15 cellular contexts compared by ENCODE assay signal in the genomic region with DNA sequence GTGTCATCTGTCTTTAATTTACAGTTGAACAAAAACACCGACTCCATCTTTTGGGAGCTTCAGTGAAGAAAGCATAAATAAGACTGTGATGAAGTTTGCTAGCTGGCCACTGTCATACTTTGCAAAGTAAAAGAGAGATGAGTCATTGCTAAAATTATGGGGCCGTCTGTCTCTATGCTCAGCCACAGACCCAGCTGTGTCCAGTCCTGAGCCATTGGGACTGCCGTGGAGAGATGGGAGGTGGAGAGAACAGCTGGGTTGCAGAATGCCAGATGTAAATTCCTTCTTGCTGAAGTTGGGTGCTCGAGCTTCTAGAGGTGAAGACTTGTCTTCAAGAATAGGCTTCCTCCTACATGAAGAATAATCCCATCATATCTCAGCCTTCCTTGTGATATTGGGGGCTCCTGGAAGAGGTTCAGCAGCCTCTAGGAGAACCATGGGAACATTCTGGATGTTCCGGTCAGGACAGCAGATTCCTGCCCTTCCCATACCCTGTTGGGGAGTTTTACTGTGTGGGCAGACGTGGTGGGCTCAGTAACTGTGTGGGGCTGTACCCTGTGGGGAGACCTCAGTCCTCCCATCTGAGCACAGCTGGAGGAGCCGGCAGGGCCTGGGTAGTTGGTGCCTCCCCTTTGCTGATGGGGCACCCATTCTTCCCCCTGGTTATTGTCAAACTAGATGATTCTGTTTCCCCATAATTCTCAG.
DNase-seq lines count a peak whose midpoint lies in the region; ATAC-seq, FAIRE-seq and TF ChIP-seq lines count a peak whose summit lies in the region.
"Had no signal": no experiment of that assay in that cellular context is flagged by ENCODE, and none has a peak within 500 bp of the region (broad histone marks: within the 10 kb centered on the region; RNA-seq: fewer than 3 reads in every experiment).

No MANE protein-coding gene starts in this region.

- peak overlapping the region; percentile 13 for H3K4me3 Mint-ChIP-seq in natural killer cell treated with Interleukin-12 subunit alpha and Interleukin-12 subunit beta and Interleukin-15 and Interleukin-18, amount 100 ng/mL, for 72 hours
- H3K4me3 Mint-ChIP-seq in natural killer cell: no peak overlapping the region
- no peak overlapping the region for H3K4me3 Mint-ChIP-seq in T-helper 1 cell treated with Interleukin-12 subunit alpha and Interleukin-12 subunit beta and Interleukin-4 antibody, amounts not matched to agents 30 μg/mL and 1 μg/mL, for 36 hours

- no peak for ATAC-seq in natural killer cell treated with Interleukin-12 subunit alpha and Interleukin-12 subunit beta and Interleukin-15 and Interleukin-18, amount 100 ng/mL, for 72 hours
- ATAC-seq in natural killer cell (no peak), GM19395 (IDR thresholded peaks at IDR 0.05; ENCODE audit: unreplicated experiment) (no peak), GM21717 (IDR thresholded peaks at IDR 0.05; ENCODE audit: unreplicated experiment) (no peak)

- no peaks in the 10 kb centered on the region for H3K36me3 Mint-ChIP-seq in natural killer cell treated with Interleukin-12 subunit alpha and Interleukin-12 subunit beta and Interleukin-15 and Interleukin-18, amount 100 ng/mL, for 72 hours
- no peaks in the 10 kb centered on the region for H3K36me3 Mint-ChIP-seq in natural killer cell
- no peaks in the 10 kb centered on the region for H3K36me3 Mint-ChIP-seq in T-helper 1 cell treated with Interleukin-12 subunit alpha and Interleukin-12 subunit beta and Interleukin-4 antibody, amounts not matched to agents 30 μg/mL and 1 μg/mL, for 36 hours (ENCODE audit: low read depth)

- no peaks in the 10 kb centered on the region for H3K36me3 ChIP-seq in left ventricle myocardium inferior
- H3K36me3 ChIP-seq: pancreas had no signal

- H3K4me1 Mint-ChIP-seq in natural killer cell treated with Interleukin-12 subunit alpha and Interleukin-12 subunit beta and Interleukin-15 and Interleukin-18, amount 100 ng/mL, for 72 hours (ENCODE audit: low read depth in 2 of 2): peaks cover 0 to 5% of the 10 kb centered on the region in 2 donors
- no peaks in the 10 kb centered on the region for H3K4me1 Mint-ChIP-seq in natural killer cell
- H3K4me1 Mint-ChIP-seq in T-helper 1 cell treated with Interleukin-12 subunit alpha and Interleukin-12 subunit beta and Interleukin-4 antibody, amounts not matched to agents 30 μg/mL and 1 μg/mL, for 36 hours (ENCODE audit: low read depth): peaks cover 30% of the 10 kb centered on the region

- no peak for TF ChIP-seq CTCF in natural killer cell (IDR thresholded peaks at IDR 0.05)
- no peak for TF ChIP-seq CTCF in left ventricle myocardium inferior (IDR thresholded peaks at IDR 0.05; ENCODE audit: borderline replicate concordance)

- no peak overlapping the region for H3K4me3 ChIP-seq in left ventricle myocardium inferior
- H3K4me3 ChIP-seq: dorsolateral prefrontal cortex, pancreas had no signal

- H3K9me3 Mint-ChIP-seq in natural killer cell treated with Interleukin-12 subunit alpha and Interleukin-12 subunit beta and Interleukin-15 and Interleukin-18, amount 100 ng/mL, for 72 hours: no peaks in the 10 kb centered on the region
- H3K9me3 Mint-ChIP-seq in natural killer cell: no peaks in the 10 kb centered on the region
- no peaks in the 10 kb centered on the region for H3K9me3 Mint-ChIP-seq in T-helper 1 cell treated with Interleukin-12 subunit alpha and Interleukin-12 subunit beta and Interleukin-4 antibody, amounts not matched to agents 30 μg/mL and 1 μg/mL, for 36 hours

- H3K27ac ChIP-seq in left ventricle myocardium inferior (replicated peaks): peak overlapping the region; percentile 47
- H3K27ac ChIP-seq: KMS-11, pancreas had no signal

- H3K9me3 ChIP-seq in left ventricle myocardium inferior (replicated peaks): no peaks in the 10 kb centered on the region
- H3K9me3 ChIP-seq: pancreas had no signal

- H3K4me1 ChIP-seq in left ventricle myocardium inferior: peaks cover 48% of the 10 kb centered on the region
- H3K4me1 ChIP-seq: pancreas had no signal

- peak overlapping the region in 1 of 2 donors; percentile 24 for H3K27ac Mint-ChIP-seq in natural killer cell treated with Interleukin-12 subunit alpha and Interleukin-12 subunit beta and Interleukin-15 and Interleukin-18, amount 100 ng/mL, for 72 hours
- no peak overlapping the region for H3K27ac Mint-ChIP-seq in natural killer cell
- peak overlapping the region; percentile 42 for H3K27ac Mint-ChIP-seq in T-helper 1 cell treated with Interleukin-12 subunit alpha and Interleukin-12 subunit beta and Interleukin-4 antibody, amounts not matched to agents 30 μg/mL and 1 μg/mL, for 36 hours

- no peak for DNase-seq in natural killer cell treated with Interleukin-12 subunit alpha and Interleukin-12 subunit beta and Interleukin-15 and Interleukin-18, amount 100 ng/mL, for 72 hours (ENCODE audit: low spot score)
- DNase-seq in natural killer cell (no peak), left ventricle myocardium inferior (no peak), urothelium cell line (ENCODE audit: low spot score) (peak; percentile 80), H54 (ENCODE audit: insufficient read length, low spot score) (no peak)
- DNase-seq: anterior cingulate cortex; NCI-H1930; NCI-H69; pancreas; stimulated activated CD8-positive, alpha-beta memory T cell treated with anti-CD3 and anti-CD28 coated beads, Interleukin-4, amount 100 ng/mL, for 48 hours had no signal

- FAIRE-seq in urothelium cell line (lab: Jason Lieb, UNC) (peak; percentile 97), H54 (lab: Jason Lieb, UNC) (no peak)
- FAIRE-seq: pancreas had no signal

- no peaks in the 10 kb centered on the region for H3K27me3 ChIP-seq in left ventricle myocardium inferior (ENCODE audit: low read depth)
- H3K27me3 ChIP-seq: dorsolateral prefrontal cortex, pancreas had no signal

- TF ChIP-seq POLR2A in H54 (IDR thresholded peaks at IDR 0.05; ENCODE audit: low read depth, low read length): no peak

- intact Hi-C loops in natural killer cell (cut with micrococcal nuclease): no loop called here
- intact Hi-C loops in left ventricle myocardium inferior (cut with micrococcal nuclease): no loop called here

- H3K27me3 Mint-ChIP-seq in natural killer cell treated with Interleukin-12 subunit alpha and Interleukin-12 subunit beta and Interleukin-15 and Interleukin-18, amount 100 ng/mL, for 72 hours: peaks cover 13 to 23% of the 10 kb centered on the region in 2 donors
- peaks cover 12 to 25% of the 10 kb centered on the region in 2 donors for H3K27me3 Mint-ChIP-seq in natural killer cell (ENCODE audit: low read depth in 2 of 2)
- H3K27me3 Mint-ChIP-seq in T-helper 1 cell treated with Interleukin-12 subunit alpha and Interleukin-12 subunit beta and Interleukin-4 antibody, amounts not matched to agents 30 μg/mL and 1 μg/mL, for 36 hours (ENCODE audit: low read depth): no peaks in the 10 kb centered on the region
